ENCODE assay signal across 9 cellular contexts in the genomic region with DNA sequence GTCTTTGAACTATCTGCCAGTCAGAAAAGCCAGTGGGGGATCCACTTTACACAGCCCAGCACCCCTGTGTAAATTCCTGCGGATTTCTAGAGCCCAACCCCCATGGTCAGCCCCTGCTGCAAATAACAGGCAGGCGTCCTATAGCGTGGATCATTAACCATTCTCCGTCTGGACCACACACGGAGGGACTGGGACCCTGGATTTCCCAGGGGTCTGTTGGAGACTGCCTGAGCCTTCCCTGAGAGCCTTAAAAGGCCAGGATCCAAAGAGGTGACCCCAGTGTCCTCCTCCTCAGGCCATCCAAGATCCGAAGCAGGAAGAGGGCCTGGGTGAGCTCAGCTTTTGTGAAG. TPM values are rescaled to one million over a fixed set of nuclear protein-coding genes. Genes with fewer than 3 reads are reported as not detected.
"Had no signal": no experiment of that assay in that cellular context is flagged by ENCODE, and none has a peak within 500 bp of the region (broad histone marks: within the 10 kb centered on the region; RNA-seq: fewer than 3 reads in every experiment).

No MANE protein-coding gene starts in this region.

- H3K9me3 ChIP-seq: ascending aorta, gastroesophageal sphincter, pancreas, stomach, thoracic aorta had no signal

- H3K4me1 ChIP-seq: pancreas had no signal

- H3K27ac ChIP-seq: ascending aorta, gastroesophageal sphincter, pancreas, stomach, thoracic aorta had no signal

- H3K36me3 ChIP-seq: ascending aorta, gastroesophageal sphincter, pancreas, stomach, thoracic aorta had no signal

- H3K4me3 ChIP-seq: lung had no signal

RNA-seq across cellular contexts. Expression of a gene that starts 11.2 kb away (rescaled TPM):
- total RNA-seq: activated T-helper 17 cell treated with anti-CD3 and anti-CD28 coated beads, Interleukin-2, amount 50 U/mL, for 72 hours; mononuclear cell; T-helper 17 cell had no signal
